In genomic region chr1:203272633-203273205, GRCh38 we compare ENCODE assay signal across 1 cellular context.
TF ChIP-seq lines count a peak whose summit lies in the region.

No MANE protein-coding gene starts in this region.

TF ChIP-seq in K562, 482 proteins besides CTCF, POLR2A, EP300 and RAD21:
- no peak for TF ChIP-seq ZNF408 (CRISPR knock-in tag; IDR thresholded peaks at IDR 0.05; ENCODE audit: low read depth)
- 0 out of 2 replicates have a peak, but pooled peaks have one; percentile 8 for TF ChIP-seq HES1 (IDR thresholded peaks at IDR 0.05; ENCODE audit: low read depth)
- no peak for TF ChIP-seq SMC3 (conservative IDR thresholded peaks at IDR 0.05; ENCODE audit: insufficient read depth, low read depth, low read length)
- peak; percentile 51; the same call in 1 of the 2 replicates for TF ChIP-seq E2F1 (CRISPR knock-in tag; IDR thresholded peaks at IDR 0.05)
- TF ChIP-seq ZFP36 (IDR thresholded peaks at IDR 0.05; ENCODE audit: low read depth, low read length, partially characterized antibody) = peak; percentile 69
- TF ChIP-seq NFXL1 (CRISPR knock-in tag; IDR thresholded peaks at IDR 0.05) = no peak
- TF ChIP-seq ZNF232 (CRISPR knock-in tag; IDR thresholded peaks at IDR 0.05) = no peak
- no peak for TF ChIP-seq TAL1 (IDR thresholded peaks at IDR 0.05)
- TF ChIP-seq RBM25 (IDR thresholded peaks at IDR 0.05; ENCODE audit: low read depth, low read length, severe bottlenecking) = peak; percentile 79
- TF ChIP-seq HDAC8 (tag; IDR thresholded peaks at IDR 0.05) = no peak
- TF ChIP-seq BCLAF1 (IDR thresholded peaks at IDR 0.05; ENCODE audit: borderline replicate concordance in 1 of 2, control insufficient read depth in 1 of 2, low read depth in 2 of 2, low read length in 1 of 2) = no peak
- no peak for TF ChIP-seq U2AF1 (optimal IDR thresholded peaks at IDR 0.05; ENCODE audit: low read depth, low read length)
- TF ChIP-seq ZNF395 (CRISPR knock-in tag; IDR thresholded peaks at IDR 0.05) = no peak
- 0 out of 2 replicates have a peak, but pooled peaks have one; percentile 4 for TF ChIP-seq ELK1 (CRISPR knock-in tag; IDR thresholded peaks at IDR 0.05)
- TF ChIP-seq ZBTB7A (IDR thresholded peaks at IDR 0.05; ENCODE audit: borderline replicate concordance, control insufficient read depth, low read depth, low read length) = 0 out of 2 replicates have a peak, but pooled peaks have one; percentile 24
- TF ChIP-seq ESRRB (CRISPR knock-in tag; IDR thresholded peaks at IDR 0.05; ENCODE audit: borderline replicate concordance) = no peak
- TF ChIP-seq ZNF609 (CRISPR knock-in tag; IDR thresholded peaks at IDR 0.05; ENCODE audit: borderline replicate concordance) = 0 out of 2 replicates have a peak, but pooled peaks have one; percentile 6
- TF ChIP-seq THAP12 (CRISPR knock-in tag; IDR thresholded peaks at IDR 0.05) = peak; percentile 5; the same call in 1 of the 2 replicates
TF ChIP-seq in K562: peak in this region for 8.
